Comparison of ENCODE assay signal across 1 cellular context in genomic region chr9:94826644-94827410, GRCh38.
A peak's percentile ranks its signal among the peaks of the same experiment; 100 is the strongest.
TF ChIP-seq lines count a peak whose summit lies in the region.

No MANE protein-coding gene starts in this region.

TF ChIP-seq in HepG2, 621 proteins besides CTCF, POLR2A, EP300 and RAD21 (continued from another document and continues in another):
- TF ChIP-seq SOX6 (IDR thresholded peaks at IDR 0.05) (no peak), SOX6 (CRISPR knock-in tag; IDR thresholded peaks at IDR 0.05) (peak; percentile 79), POLR2AphosphoS2 (IDR thresholded peaks at IDR 0.05; ENCODE audit: low read depth, low read length) (no peak), ZNF496 (CRISPR knock-in tag; IDR thresholded peaks at IDR 0.05; ENCODE audit: insufficient replicate concordance) (no peak), BCL6 (CRISPR knock-in tag; IDR thresholded peaks at IDR 0.05) (peak; percentile 23; the same call in 1 of the 2 replicates), NCOA2 (CRISPR knock-in tag; IDR thresholded peaks at IDR 0.05) (no peak), HOXA5 (CRISPR knock-in tag; IDR thresholded peaks at IDR 0.05) (no peak), MAFF (IDR thresholded peaks at IDR 0.05; ENCODE audit: low read depth, low read length) (no peak), ZNF570 (CRISPR knock-in tag; IDR thresholded peaks at IDR 0.05; ENCODE audit: borderline replicate concordance) (no peak), KAT7 (CRISPR knock-in tag; IDR thresholded peaks at IDR 0.05; ENCODE audit: borderline replicate concordance) (no peak), FOXA3 (CRISPR knock-in tag; IDR thresholded peaks at IDR 0.05) (peak; percentile 44; the same call in 1 of the 2 replicates), AHDC1 (CRISPR knock-in tag; IDR thresholded peaks at IDR 0.05; ENCODE audit: borderline replicate concordance) (no peak), NFRKB (IDR thresholded peaks at IDR 0.05) (no peak), ZNF761 (CRISPR knock-in tag; conservative IDR thresholded peaks at IDR 0.05) (peak; percentile 79), FOXK1 (CRISPR knock-in tag; IDR thresholded peaks at IDR 0.05; ENCODE audit: borderline replicate concordance, low read depth) (no peak), HES4 (CRISPR knock-in tag; IDR thresholded peaks at IDR 0.05; ENCODE audit: borderline replicate concordance) (no peak), NFAT5 (CRISPR knock-in tag; IDR thresholded peaks at IDR 0.05) (no peak), DMAP1 (CRISPR knock-in tag; IDR thresholded peaks at IDR 0.05) (no peak), IRX3 (CRISPR knock-in tag; IDR thresholded peaks at IDR 0.05; ENCODE audit: borderline replicate concordance, low read depth) (no peak), NFYB (CRISPR knock-in tag; IDR thresholded peaks at IDR 0.05) (no peak), ZNF124 (CRISPR knock-in tag; IDR thresholded peaks at IDR 0.05) (no peak), NFE2L1 (CRISPR knock-in tag; IDR thresholded peaks at IDR 0.05; ENCODE audit: borderline replicate concordance) (no peak), MEF2D (CRISPR knock-in tag; IDR thresholded peaks at IDR 0.05) (no peak), KLF9 (CRISPR knock-in tag; IDR thresholded peaks at IDR 0.05; ENCODE audit: low read depth) (no peak), ZNF317 (CRISPR knock-in tag; IDR thresholded peaks at IDR 0.05) (no peak), ZNF644 (CRISPR knock-in tag; IDR thresholded peaks at IDR 0.05; ENCODE audit: low read depth) (peak; percentile 75), ZNF7 (CRISPR knock-in tag; IDR thresholded peaks at IDR 0.05) (no peak), ZNF768 (CRISPR knock-in tag; IDR thresholded peaks at IDR 0.05) (no peak), IKZF1 (IDR thresholded peaks at IDR 0.05) (no peak), EHMT2 (IDR thresholded peaks at IDR 0.05; ENCODE audit: borderline replicate concordance, low read depth, low read length) (0 out of 2 replicates have a peak, but pooled peaks have one; percentile 50), ZNF703 (CRISPR knock-in tag; IDR thresholded peaks at IDR 0.05; ENCODE audit: borderline replicate concordance) (no peak), PHF5A (CRISPR knock-in tag; IDR thresholded peaks at IDR 0.05; ENCODE audit: low read depth, unreplicated experiment) (no peak), SP140L (CRISPR knock-in tag; IDR thresholded peaks at IDR 0.05; ENCODE audit: borderline replicate concordance) (no peak), NFYC (CRISPR knock-in tag; IDR thresholded peaks at IDR 0.05) (no peak), BCLAF1 (IDR thresholded peaks at IDR 0.05) (no peak), MTA1 (CRISPR knock-in tag; IDR thresholded peaks at IDR 0.05; ENCODE audit: borderline replicate concordance) (no peak)
- TF ChIP-seq, protein P1, sequence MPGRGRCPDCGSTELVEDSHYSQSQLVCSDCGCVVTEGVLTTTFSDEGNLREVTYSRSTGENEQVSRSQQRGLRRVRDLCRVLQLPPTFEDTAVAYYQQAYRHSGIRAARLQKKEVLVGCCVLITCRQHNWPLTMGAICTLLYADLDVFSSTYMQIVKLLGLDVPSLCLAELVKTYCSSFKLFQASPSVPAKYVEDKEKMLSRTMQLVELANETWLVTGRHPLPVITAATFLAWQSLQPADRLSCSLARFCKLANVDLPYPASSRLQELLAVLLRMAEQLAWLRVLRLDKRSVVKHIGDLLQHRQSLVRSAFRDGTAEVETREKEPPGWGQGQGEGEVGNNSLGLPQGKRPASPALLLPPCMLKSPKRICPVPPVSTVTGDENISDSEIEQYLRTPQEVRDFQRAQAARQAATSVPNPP (CRISPR knock-in tag; IDR thresholded peaks at IDR 0.05): 0 out of 2 replicates have a peak, but pooled peaks have one; percentile 12
- TF ChIP-seq, protein P2, sequence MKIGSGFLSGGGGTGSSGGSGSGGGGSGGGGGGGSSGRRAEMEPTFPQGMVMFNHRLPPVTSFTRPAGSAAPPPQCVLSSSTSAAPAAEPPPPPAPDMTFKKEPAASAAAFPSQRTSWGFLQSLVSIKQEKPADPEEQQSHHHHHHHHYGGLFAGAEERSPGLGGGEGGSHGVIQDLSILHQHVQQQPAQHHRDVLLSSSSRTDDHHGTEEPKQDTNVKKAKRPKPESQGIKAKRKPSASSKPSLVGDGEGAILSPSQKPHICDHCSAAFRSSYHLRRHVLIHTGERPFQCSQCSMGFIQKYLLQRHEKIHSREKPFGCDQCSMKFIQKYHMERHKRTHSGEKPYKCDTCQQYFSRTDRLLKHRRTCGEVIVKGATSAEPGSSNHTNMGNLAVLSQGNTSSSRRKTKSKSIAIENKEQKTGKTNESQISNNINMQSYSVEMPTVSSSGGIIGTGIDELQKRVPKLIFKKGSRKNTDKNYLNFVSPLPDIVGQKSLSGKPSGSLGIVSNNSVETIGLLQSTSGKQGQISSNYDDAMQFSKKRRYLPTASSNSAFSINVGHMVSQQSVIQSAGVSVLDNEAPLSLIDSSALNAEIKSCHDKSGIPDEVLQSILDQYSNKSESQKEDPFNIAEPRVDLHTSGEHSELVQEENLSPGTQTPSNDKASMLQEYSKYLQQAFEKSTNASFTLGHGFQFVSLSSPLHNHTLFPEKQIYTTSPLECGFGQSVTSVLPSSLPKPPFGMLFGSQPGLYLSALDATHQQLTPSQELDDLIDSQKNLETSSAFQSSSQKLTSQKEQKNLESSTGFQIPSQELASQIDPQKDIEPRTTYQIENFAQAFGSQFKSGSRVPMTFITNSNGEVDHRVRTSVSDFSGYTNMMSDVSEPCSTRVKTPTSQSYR (CRISPR knock-in tag; IDR thresholded peaks at IDR 0.05; ENCODE audit: borderline replicate concordance): peak; percentile 94
- TF ChIP-seq, protein P3, sequence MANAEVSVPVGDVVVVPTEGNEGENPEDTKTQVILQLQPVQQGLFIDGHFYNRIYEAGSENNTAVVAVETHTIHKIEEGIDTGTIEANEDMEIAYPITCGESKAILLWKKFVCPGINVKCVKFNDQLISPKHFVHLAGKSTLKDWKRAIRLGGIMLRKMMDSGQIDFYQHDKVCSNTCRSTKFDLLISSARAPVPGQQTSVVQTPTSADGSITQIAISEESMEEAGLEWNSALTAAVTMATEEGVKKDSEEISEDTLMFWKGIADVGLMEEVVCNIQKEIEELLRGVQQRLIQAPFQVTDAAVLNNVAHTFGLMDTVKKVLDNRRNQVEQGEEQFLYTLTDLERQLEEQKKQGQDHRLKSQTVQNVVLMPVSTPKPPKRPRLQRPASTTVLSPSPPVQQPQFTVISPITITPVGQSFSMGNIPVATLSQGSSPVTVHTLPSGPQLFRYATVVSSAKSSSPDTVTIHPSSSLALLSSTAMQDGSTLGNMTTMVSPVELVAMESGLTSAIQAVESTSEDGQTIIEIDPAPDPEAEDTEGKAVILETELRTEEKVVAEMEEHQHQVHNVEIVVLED (CRISPR knock-in tag; IDR thresholded peaks at IDR 0.05; ENCODE audit: borderline replicate concordance): no peak
